In the genomic region with DNA sequence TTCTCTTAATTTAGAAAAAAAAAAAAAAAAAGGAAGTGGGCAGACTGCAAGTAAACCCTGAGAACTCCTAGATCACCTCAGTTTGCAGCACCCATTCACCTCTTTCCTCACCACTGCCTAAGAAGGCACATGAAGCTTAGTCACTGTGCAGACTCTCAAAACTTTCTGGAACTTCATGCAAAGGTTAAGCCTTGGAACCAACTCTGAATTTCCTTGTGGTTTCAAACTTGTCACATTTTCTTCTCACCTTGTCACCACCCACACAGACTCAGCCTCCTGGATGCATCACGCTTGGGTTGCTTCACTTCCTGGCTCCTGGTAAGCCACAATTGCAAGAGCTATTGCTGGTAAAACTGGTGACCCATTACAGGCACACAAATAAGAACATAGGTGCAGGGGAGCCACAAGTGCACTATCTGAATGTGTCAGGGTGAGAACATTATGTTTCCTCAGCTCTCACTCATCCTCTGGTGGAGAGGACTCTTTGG, we compare ENCODE assay signal across 9 cellular contexts. TPM values are rescaled to one million over a fixed set of nuclear protein-coding genes. Genes with fewer than 3 reads are reported as not detected.
DNase-seq lines count a peak whose midpoint lies in the region; ATAC-seq and TF ChIP-seq lines count a peak whose summit lies in the region.
"Had no signal": no experiment of that assay in that cellular context is flagged by ENCODE, and none has a peak within 500 bp of the region (broad histone marks: within the 10 kb centered on the region; RNA-seq: fewer than 3 reads in every experiment).

No MANE protein-coding gene starts in this region.

- H3K27ac Mint-ChIP-seq in T-helper 17 cell, result peak overlapping the region; percentile 39
- H3K27ac Mint-ChIP-seq in MCF 10A (ENCODE audit: low read depth, unreplicated experiment), result peak overlapping the region; percentile 73

- no peak for TF ChIP-seq CTCF in right atrium auricular region (IDR thresholded peaks at IDR 0.05)
- TF ChIP-seq CTCF in MCF 10A (IDR thresholded peaks at IDR 0.05; ENCODE audit: unreplicated experiment), result no peak

- no peaks in the 10 kb centered on the region for H3K27me3 ChIP-seq in right atrium auricular region
- H3K27me3 ChIP-seq: dorsolateral prefrontal cortex had no signal

- H3K36me3 Mint-ChIP-seq in T-helper 17 cell (ENCODE audit: low read depth) (peaks cover 6% of the 10 kb centered on the region), MCF 10A (ENCODE audit: insufficient read depth, unreplicated experiment) (peaks cover 10% of the 10 kb centered on the region)

- BruUV-seq in MCF 10A (replicated peaks; lab: Mats Ljungman, UMichigan), result no TSS peak

- H3K4me3 ChIP-seq in right atrium auricular region, result no peak overlapping the region
- H3K4me3 ChIP-seq: dorsolateral prefrontal cortex had no signal

- H3K4me1 Mint-ChIP-seq in T-helper 17 cell (peaks cover 18% of the 10 kb centered on the region), MCF 10A (ENCODE audit: insufficient read depth, unreplicated experiment) (peaks cover 8% of the 10 kb centered on the region)

- H3K36me3 ChIP-seq in right atrium auricular region, result no peaks in the 10 kb centered on the region

- H3K9me3 ChIP-seq in right atrium auricular region (peaks cover 0 to 16% of the 10 kb centered on the region in 2 donors), T-helper 17 cell (ENCODE audit: control insufficient read depth, low read length, poor library complexity, severe bottlenecking) (no peaks in the 10 kb centered on the region)

- POLR2A ChIA-PET in MCF 10A (lab: Yijun Ruan, JAX), result interaction anchor here (0.9 to 1.4 kb wide), 5 partner anchors 8 to 21 kb away, joined by 3 to 5 read pairs (median 3); no protein-coding TSS in a partner anchor

- CTCF ChIA-PET in MCF 10A (lab: Yijun Ruan, JAX), result interaction anchor here (0.5 to 0.8 kb wide), 5 partner anchors 23 to 642 kb away, joined by 3 to 5 read pairs (median 3); no protein-coding TSS in a partner anchor

- DNase-seq in Right ventricle myocardium inferior (ENCODE audit: missing footprints) (no peak), right atrium auricular region (ENCODE audit: low spot score) (no peak), T-helper 17 cell (peak; percentile 14 to 50 (median 44)), MCF 10A (ENCODE audit: unreplicated experiment) (peak; percentile 93), cerebellar cortex (ENCODE audit: low spot score) (no peak), posterior vena cava (ENCODE audit: low spot score) (no peak)
- DNase-seq in stimulated activated CD4-positive, alpha-beta T cell treated with anti-CD3 and anti-CD28 coated beads, Interleukin-15, amount 100 ng/mL, for 1 hour (ENCODE audit: low read depth in 1 of 2, low spot score in 1 of 2), result peak; percentile 45 to 46

- H3K4me3 Mint-ChIP-seq in T-helper 17 cell (peak overlapping the region; percentile 78), MCF 10A (ENCODE audit: unreplicated experiment) (no peak overlapping the region)

- ATAC-seq in Right ventricle myocardium inferior (peak; percentile 46), HG03196 (IDR thresholded peaks at IDR 0.05; ENCODE audit: unreplicated experiment) (peak; percentile 87), T-helper 17 cell (peak; percentile 92)

- peaks cover 18% of the 10 kb centered on the region for H3K9me3 Mint-ChIP-seq in MCF 10A (ENCODE audit: unreplicated experiment)

- no peaks in the 10 kb centered on the region for H3K27me3 Mint-ChIP-seq in T-helper 17 cell
- H3K27me3 Mint-ChIP-seq in MCF 10A (ENCODE audit: insufficient read depth, unreplicated experiment), result no peaks in the 10 kb centered on the region

- no peak overlapping the region for H3K27ac ChIP-seq in right atrium auricular region

- intact Hi-C loops in Right ventricle myocardium inferior (cut with DNase I), result no loop called here
- intact Hi-C loops in MCF 10A (cut with micrococcal nuclease), result no loop called here
- intact Hi-C loops in posterior vena cava (cut with DNase I), result no loop called here

- no peaks in the 10 kb centered on the region for H3K4me1 ChIP-seq in right atrium auricular region

RNA-seq across cellular contexts. Expression of a gene that starts 15.0 kb away (rescaled TPM):
- 20.2 TPM for total RNA-seq in Right ventricle myocardium inferior
- total RNA-seq in right atrium auricular region, result 10 to 100 TPM; 41.3 to 44.1 TPM
- 10 to 100 TPM; 34.3 to 43.1 TPM for total RNA-seq in T-helper 17 cell
- total RNA-seq in MCF 10A (2022), result 47.9 and 67.4 TPM in 2 replicates
- total RNA-seq in posterior vena cava, result 10 to 100 TPM; 39.8 to 40.4 TPM

RNA-seq across cellular contexts. Expression of a gene that starts 29.9 kb away (rescaled TPM):
- not detected for total RNA-seq in Right ventricle myocardium inferior
- not detected for total RNA-seq in right atrium auricular region
- not detected for total RNA-seq in T-helper 17 cell
- not detected in 2 replicates for total RNA-seq in MCF 10A (2022)
- total RNA-seq in posterior vena cava, result not detected

Comparison
In these comparisons a context has a peak if more than half of its experiments do, and no peak if none do; other contexts are left out.
1. DNase-seq: peak in T-helper 17 cell (3 of 3), MCF 10A (single experiment) and stimulated activated CD4-positive, alpha-beta T cell treated with anti-CD3 and anti-CD28 coated beads, Interleukin-15, amount 100 ng/mL, for 1 hour (2 of 2); none in Right ventricle myocardium inferior (single experiment), right atrium auricular region (single experiment), cerebellar cortex (single experiment) and posterior vena cava (single experiment).
2. Peak in every context shown above with its lines, with median percentiles within 50 percentile points of each other: ATAC-seq.